Comparison of ENCODE assay signal across 29 cellular contexts in genomic region chr18:25236736-25237135, GRCh38.
"Had no signal": no experiment of that assay in that cellular context is flagged by ENCODE, and none has a peak within 500 bp of the region (broad histone marks: within the 10 kb centered on the region; RNA-seq: fewer than 3 reads in every experiment).

No MANE protein-coding gene starts in this region.

- DNase-seq: activated CD4-positive, alpha-beta memory T cell treated with anti-CD3 and anti-CD28 coated beads for 36 hours; activated CD4-positive, alpha-beta T cell treated with anti-CD3 and anti-CD28 coated beads for 36 hours; activated CD4-positive, alpha-beta T cell treated with anti-CD3 and anti-CD28 coated beads, Interleukin-2, amount 10 ng/mL, durations not matched to agents 24 days and 14 days; activated CD4-positive, CD25-positive, alpha-beta regulatory T cell; activated CD4-positive, CD25-positive, alpha-beta regulatory T cell treated with anti-CD3 and anti-CD28 coated beads, Interleukin-2, amount 50 U/mL, for 72 hours; activated CD8-positive, alpha-beta memory T cell treated with anti-CD3 and anti-CD28 coated beads, Interleukin-2, amount 50 U/mL, for 48 hours; activated gamma-delta T cell; activated naive CD4-positive, alpha-beta T cell; activated naive CD4-positive, alpha-beta T cell treated with anti-CD3 and anti-CD28 coated beads, Interleukin-2, amount 10 ng/mL, durations not matched to agents 7 days and 5 days; activated naive CD8-positive, alpha-beta T cell treated with anti-CD3 and anti-CD28 coated beads, Interleukin-2, amount 10 ng/mL, durations not matched to agents 7 days and 5 days; activated T-cell treated with anti-CD3 and anti-CD28 coated beads for 4 hours; activated T-cell treated with anti-CD3 and anti-CD28 coated beads, Interleukin-2, amount 50 U/mL, for 24 hours; activated T-cell treated with anti-CD3 and anti-CD28 coated beads, Interleukin-2, amount 50 U/mL, for 72 hours; cortex of kidney; dermis blood vessel endothelial cell; effector CD4-positive, alpha-beta T cell; effector memory CD8-positive, alpha-beta T cell; esophagus squamous epithelium; foreskin melanocyte; head of caudate nucleus; T-helper 2 cell had no signal

- H3K9me3 ChIP-seq: ascending aorta, breast epithelium, esophagus squamous epithelium had no signal

- FAIRE-seq: endothelial cell of umbilical vein had no signal

- H3K9me3 Mint-ChIP-seq: activated CD4-positive, alpha-beta memory T cell treated with anti-CD3 and anti-CD28 coated beads for 36 hours; activated CD4-positive, alpha-beta T cell treated with anti-CD3 and anti-CD28 coated beads, Interleukin-2, amount 10 ng/mL, durations not matched to agents 24 days and 14 days; activated naive CD4-positive, alpha-beta T cell treated with anti-CD3 and anti-CD28 coated beads, Interleukin-2, amount 10 ng/mL, durations not matched to agents 7 days and 5 days; activated naive CD4-positive, alpha-beta T cell treated with anti-CD3 and anti-CD28 coated beads, Interleukin-2, amount 50 U/mL, for 72 hours; activated naive CD8-positive, alpha-beta T cell treated with anti-CD3 and anti-CD28 coated beads, Interleukin-2, amount 10 ng/mL, durations not matched to agents 7 days and 5 days; activated T-cell treated with anti-CD3 and anti-CD28 coated beads, Interleukin-2, amount 50 U/mL, for 24 hours; activated T-cell treated with anti-CD3 and anti-CD28 coated beads, Interleukin-2, amount 50 U/mL, for 72 hours; central memory CD8-positive, alpha-beta T cell; effector memory CD8-positive, alpha-beta T cell had no signal

- ATAC-seq: activated CD4-positive, alpha-beta T cell treated with anti-CD3 and anti-CD28 coated beads for 36 hours; activated naive CD4-positive, alpha-beta T cell treated with anti-CD3 and anti-CD28 coated beads, Interleukin-2, amount 50 U/mL, for 72 hours; activated T-cell treated with anti-CD3 and anti-CD28 coated beads, Interleukin-2, amount 50 U/mL, for 72 hours; effector memory CD8-positive, alpha-beta T cell had no signal

- H3K4me3 Mint-ChIP-seq: activated CD4-positive, alpha-beta memory T cell treated with anti-CD3 and anti-CD28 coated beads for 36 hours; activated CD4-positive, alpha-beta T cell treated with anti-CD3 and anti-CD28 coated beads for 36 hours; activated CD4-positive, alpha-beta T cell treated with anti-CD3 and anti-CD28 coated beads, Interleukin-2, amount 10 ng/mL, durations not matched to agents 24 days and 14 days; activated naive CD4-positive, alpha-beta T cell treated with anti-CD3 and anti-CD28 coated beads, Interleukin-2, amount 10 ng/mL, durations not matched to agents 7 days and 5 days; activated naive CD8-positive, alpha-beta T cell treated with anti-CD3 and anti-CD28 coated beads, Interleukin-2, amount 10 ng/mL, durations not matched to agents 7 days and 5 days; activated T-cell treated with anti-CD3 and anti-CD28 coated beads, Interleukin-2, amount 50 U/mL, for 24 hours; activated T-cell treated with anti-CD3 and anti-CD28 coated beads, Interleukin-2, amount 50 U/mL, for 72 hours; brain; central memory CD8-positive, alpha-beta T cell; effector memory CD8-positive, alpha-beta T cell had no signal

- H3K4me1 Mint-ChIP-seq: activated CD4-positive, alpha-beta T cell treated with anti-CD3 and anti-CD28 coated beads for 36 hours; activated CD4-positive, alpha-beta T cell treated with anti-CD3 and anti-CD28 coated beads, Interleukin-2, amount 10 ng/mL, durations not matched to agents 24 days and 14 days; activated naive CD4-positive, alpha-beta T cell treated with anti-CD3 and anti-CD28 coated beads, Interleukin-2, amount 10 ng/mL, durations not matched to agents 7 days and 5 days; activated naive CD8-positive, alpha-beta T cell treated with anti-CD3 and anti-CD28 coated beads, Interleukin-2, amount 10 ng/mL, durations not matched to agents 7 days and 5 days; central memory CD8-positive, alpha-beta T cell had no signal

- H3K27me3 Mint-ChIP-seq: activated CD4-positive, alpha-beta memory T cell treated with anti-CD3 and anti-CD28 coated beads for 36 hours; activated CD4-positive, alpha-beta T cell treated with anti-CD3 and anti-CD28 coated beads for 36 hours; activated CD4-positive, alpha-beta T cell treated with anti-CD3 and anti-CD28 coated beads, Interleukin-2, amount 10 ng/mL, durations not matched to agents 24 days and 14 days; activated naive CD8-positive, alpha-beta T cell treated with anti-CD3 and anti-CD28 coated beads, Interleukin-2, amount 10 ng/mL, durations not matched to agents 7 days and 5 days; activated T-cell treated with anti-CD3 and anti-CD28 coated beads, Interleukin-2, amount 50 U/mL, for 24 hours; brain; effector memory CD8-positive, alpha-beta T cell had no signal

- H3K27me3 ChIP-seq: ascending aorta, breast epithelium, cardiac muscle cell, esophagus squamous epithelium had no signal

- H3K36me3 Mint-ChIP-seq: activated CD4-positive, alpha-beta memory T cell treated with anti-CD3 and anti-CD28 coated beads for 36 hours; activated naive CD4-positive, alpha-beta T cell treated with anti-CD3 and anti-CD28 coated beads, Interleukin-2, amount 10 ng/mL, durations not matched to agents 7 days and 5 days; activated naive CD4-positive, alpha-beta T cell treated with anti-CD3 and anti-CD28 coated beads, Interleukin-2, amount 50 U/mL, for 72 hours; activated naive CD8-positive, alpha-beta T cell treated with anti-CD3 and anti-CD28 coated beads, Interleukin-2, amount 10 ng/mL, durations not matched to agents 7 days and 5 days; brain had no signal

- H3K4me3 ChIP-seq: ascending aorta, breast epithelium, cardiac muscle cell, esophagus squamous epithelium had no signal

- H3K36me3 ChIP-seq: ascending aorta, breast epithelium, cardiac muscle cell, esophagus squamous epithelium had no signal

- H3K27ac Mint-ChIP-seq: activated CD4-positive, alpha-beta memory T cell treated with anti-CD3 and anti-CD28 coated beads for 36 hours; activated CD4-positive, alpha-beta T cell treated with anti-CD3 and anti-CD28 coated beads for 36 hours; activated CD4-positive, alpha-beta T cell treated with anti-CD3 and anti-CD28 coated beads, Interleukin-2, amount 10 ng/mL, durations not matched to agents 24 days and 14 days; activated naive CD4-positive, alpha-beta T cell treated with anti-CD3 and anti-CD28 coated beads, Interleukin-2, amount 10 ng/mL, durations not matched to agents 7 days and 5 days; activated naive CD4-positive, alpha-beta T cell treated with anti-CD3 and anti-CD28 coated beads, Interleukin-2, amount 50 U/mL, for 72 hours; activated naive CD8-positive, alpha-beta T cell treated with anti-CD3 and anti-CD28 coated beads, Interleukin-2, amount 10 ng/mL, durations not matched to agents 7 days and 5 days; activated T-cell treated with anti-CD3 and anti-CD28 coated beads, Interleukin-2, amount 50 U/mL, for 24 hours; activated T-cell treated with anti-CD3 and anti-CD28 coated beads, Interleukin-2, amount 50 U/mL, for 72 hours; effector memory CD8-positive, alpha-beta T cell had no signal

- H3K27ac ChIP-seq: ascending aorta, epithelial cell of prostate, esophagus squamous epithelium had no signal
